23 cellular contexts compared by ENCODE assay signal in genomic region chr10:36163827-36164226, GRCh38.
"Had no signal": no experiment of that assay in that cellular context is flagged by ENCODE, and none has a peak within 500 bp of the region (broad histone marks: within the 10 kb centered on the region; RNA-seq: fewer than 3 reads in every experiment).

No MANE protein-coding gene starts in this region.

- H3K4me3 ChIP-seq: adrenal gland, esophagus squamous epithelium, mucosa of descending colon, spleen, thoracic aorta, upper lobe of left lung had no signal

- H3K9me3 Mint-ChIP-seq: neural crest cell had no signal

- H3K27me3 ChIP-seq: adrenal gland, esophagus squamous epithelium, foreskin keratinocyte, spleen, upper lobe of left lung had no signal

- H3K27ac ChIP-seq: adrenal gland, esophagus squamous epithelium, foreskin keratinocyte, thoracic aorta, upper lobe of left lung had no signal

- H3K27me3 Mint-ChIP-seq: activated naive CD8-positive, alpha-beta T cell; naive B cell had no signal

- H3K4me3 Mint-ChIP-seq: activated CD8-positive, alpha-beta T cell treated with anti-CD3 and anti-CD28 coated beads, Interleukin-2, amount 10 ng/mL, durations not matched to agents 7 days and 5 days; activated naive CD8-positive, alpha-beta T cell; endodermal cell; naive B cell; neural crest cell had no signal

- H3K9me3 ChIP-seq: adrenal gland, esophagus squamous epithelium, thoracic aorta, upper lobe of left lung had no signal

- H3K4me1 ChIP-seq: adrenal gland, esophagus squamous epithelium, spleen, upper lobe of left lung had no signal

- DNase-seq: activated CD4-positive, alpha-beta T cell treated with anti-CD3 and anti-CD28 coated beads for 1 hour; activated CD4-positive, alpha-beta T cell treated with anti-CD3 and anti-CD28 coated beads, Interleukin-2, amount 50 U/mL, for 1 hour; activated CD8-positive, alpha-beta T cell treated with anti-CD3 and anti-CD28 coated beads, Interleukin-2, amount 10 ng/mL, durations not matched to agents 7 days and 5 days; activated gamma-delta T cell treated with Interleukin-2 at 50 U/mL for 16 hours; adrenal gland; cerebellar nuclear complex; cortex of kidney; endodermal cell; esophagus squamous epithelium; foreskin keratinocyte; kidney; mucosa of descending colon; naive B cell; occipital lobe; posterior cingulate gyrus; spleen; stimulated activated CD4-positive, alpha-beta T cell treated with anti-CD3 and anti-CD28 coated beads, Interleukin-4, amount 100 ng/mL, for 1 hour; stimulated activated naive CD4-positive, alpha-beta T cell; T-helper 1 cell; upper lobe of left lung had no signal

- H3K36me3 Mint-ChIP-seq: activated naive CD8-positive, alpha-beta T cell; naive B cell had no signal

- H3K4me1 Mint-ChIP-seq: naive B cell, neural crest cell had no signal

- H3K36me3 ChIP-seq: adrenal gland, esophagus squamous epithelium, spleen, thoracic aorta, upper lobe of left lung had no signal

- H3K27ac Mint-ChIP-seq: activated CD8-positive, alpha-beta T cell treated with anti-CD3 and anti-CD28 coated beads, Interleukin-2, amount 10 ng/mL, durations not matched to agents 7 days and 5 days; activated naive CD8-positive, alpha-beta T cell; endodermal cell; naive B cell had no signal
